In the genomic region with DNA sequence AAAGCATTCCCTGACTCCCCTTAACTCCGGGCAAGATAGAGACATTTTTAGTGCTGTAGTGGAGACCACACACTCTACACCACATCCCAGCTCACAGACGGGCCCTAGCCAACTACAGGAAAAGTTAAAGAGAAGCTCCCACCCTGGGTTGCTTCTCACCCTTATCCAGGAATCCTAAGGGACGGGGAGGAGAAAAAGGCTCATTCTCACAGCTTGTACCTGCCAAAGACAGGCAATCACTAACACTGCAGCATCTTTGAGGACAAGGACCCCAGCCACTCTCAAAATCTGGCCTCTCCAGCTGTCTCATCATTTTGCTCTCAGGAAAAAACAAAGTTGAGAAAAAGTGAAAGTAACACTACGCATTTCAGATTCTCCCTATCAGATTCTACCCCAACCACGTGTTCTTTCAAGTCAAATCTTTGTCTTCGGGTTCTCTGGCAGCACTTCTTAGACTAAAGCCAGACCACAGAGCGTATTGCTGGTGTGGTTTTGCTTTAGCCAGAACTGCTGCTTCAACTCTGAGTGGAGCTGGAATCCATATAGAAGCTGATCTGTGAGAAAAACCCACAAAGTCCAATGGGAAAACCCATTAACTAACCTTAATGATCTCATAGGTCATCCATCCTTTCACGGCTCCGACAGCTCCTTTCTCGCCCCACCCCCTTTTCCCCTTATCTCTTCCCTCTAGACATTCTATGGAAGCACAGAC, we compare ENCODE assay signal across 8 cellular contexts.
DNase-seq lines count a peak whose midpoint lies in the region; ATAC-seq and TF ChIP-seq lines count a peak whose summit lies in the region.

No MANE protein-coding gene starts in this region.

- H3K9me3 ChIP-seq in SJSA1 (replicated peaks) (no peaks in the 10 kb centered on the region), neural progenitor cell (ENCODE audit: low read depth) (no peaks in the 10 kb centered on the region)

- H3K9ac ChIP-seq in neural progenitor cell: no peak overlapping the region

- H3K4me3 ChIP-seq in SJSA1: peak overlapping the region; percentile 28
- H3K4me3 ChIP-seq in neural progenitor cell: no peak overlapping the region

- no peak overlapping the region for H3K4me3 Mint-ChIP-seq in neural progenitor cell

- no peaks in the 10 kb centered on the region for H3F3A ChIP-seq in neural progenitor cell (ENCODE audit: low read depth)

- H3K9me3 Mint-ChIP-seq in neural progenitor cell: peaks cover 7% of the 10 kb centered on the region

- H2AFZ ChIP-seq in neural progenitor cell (replicated peaks): no peak overlapping the region

- ATAC-seq in GM19467 (IDR thresholded peaks at IDR 0.05; ENCODE audit: unreplicated experiment): no peak

- H3K27me3 ChIP-seq in SJSA1 (replicated peaks): no peaks in the 10 kb centered on the region
- H3K27me3 ChIP-seq in neural progenitor cell: no peaks in the 10 kb centered on the region

- H3K36me3 ChIP-seq in SJSA1 (no peaks in the 10 kb centered on the region), neural progenitor cell (no peaks in the 10 kb centered on the region)

- peaks cover 2% of the 10 kb centered on the region for H4K20me1 ChIP-seq in neural progenitor cell (ENCODE audit: low read depth)

- no peak for TF ChIP-seq CTCF in neural progenitor cell (IDR thresholded peaks at IDR 0.05)

- H3K36me3 Mint-ChIP-seq in neural progenitor cell: peaks cover 19% of the 10 kb centered on the region

- H3K4me1 ChIP-seq in SJSA1 (replicated peaks) (peaks cover 63% of the 10 kb centered on the region), neural progenitor cell (peaks cover 10% of the 10 kb centered on the region)

- H3K27me3 Mint-ChIP-seq in neural progenitor cell (ENCODE audit: insufficient read depth, low read depth): peaks cover 2% of the 10 kb centered on the region

- no peak overlapping the region for H3K27ac Mint-ChIP-seq in neural progenitor cell

- peaks cover 30% of the 10 kb centered on the region for H3K4me1 Mint-ChIP-seq in neural progenitor cell

- peaks cover 95% of the 10 kb centered on the region for H3K79me2 ChIP-seq in neural progenitor cell (ENCODE audit: low read depth)

- peak; percentile 76 for DNase-seq in GM04503 (ENCODE audit: low read depth)
- peak; percentile 86 for DNase-seq in HCEC 1CT
- DNase-seq in SJSA1 (ENCODE audit: low read depth in 1 of 2, low spot score in 2 of 2): peak; percentile 46 to 67
- peak; percentile 69 for DNase-seq in dedifferentiated amniotic fluid mesenchymal stem cell (ENCODE audit: extremely low spot score)
- DNase-seq in neural progenitor cell (ENCODE audit: low spot score): no peak
- DNase-seq in DMS79 treated with DMSO at 0.1 percent for 48 hours (lab: John Stamatoyannopoulos, UW): no peak
- DNase-seq in HuH-7 (ENCODE audit: low spot score): no peak

- no peak overlapping the region for H3K4me2 ChIP-seq in neural progenitor cell

- H3K27ac ChIP-seq in SJSA1: peak overlapping the region; percentile 92
- peak overlapping the region; percentile 67 for H3K27ac ChIP-seq in neural progenitor cell

Comparison
In these comparisons a context has a peak if more than half of its experiments do, and no peak if none do; other contexts are left out.
1. DNase-seq: peak in GM04503 (single experiment), HCEC 1CT (single experiment), SJSA1 (2 of 2) and dedifferentiated amniotic fluid mesenchymal stem cell (single experiment); none in neural progenitor cell (single experiment), DMS79 treated with DMSO at 0.1 percent for 48 hours (single experiment) and HuH-7 (single experiment).